ENCODE assay signal across 8 cellular contexts in the genomic region with DNA sequence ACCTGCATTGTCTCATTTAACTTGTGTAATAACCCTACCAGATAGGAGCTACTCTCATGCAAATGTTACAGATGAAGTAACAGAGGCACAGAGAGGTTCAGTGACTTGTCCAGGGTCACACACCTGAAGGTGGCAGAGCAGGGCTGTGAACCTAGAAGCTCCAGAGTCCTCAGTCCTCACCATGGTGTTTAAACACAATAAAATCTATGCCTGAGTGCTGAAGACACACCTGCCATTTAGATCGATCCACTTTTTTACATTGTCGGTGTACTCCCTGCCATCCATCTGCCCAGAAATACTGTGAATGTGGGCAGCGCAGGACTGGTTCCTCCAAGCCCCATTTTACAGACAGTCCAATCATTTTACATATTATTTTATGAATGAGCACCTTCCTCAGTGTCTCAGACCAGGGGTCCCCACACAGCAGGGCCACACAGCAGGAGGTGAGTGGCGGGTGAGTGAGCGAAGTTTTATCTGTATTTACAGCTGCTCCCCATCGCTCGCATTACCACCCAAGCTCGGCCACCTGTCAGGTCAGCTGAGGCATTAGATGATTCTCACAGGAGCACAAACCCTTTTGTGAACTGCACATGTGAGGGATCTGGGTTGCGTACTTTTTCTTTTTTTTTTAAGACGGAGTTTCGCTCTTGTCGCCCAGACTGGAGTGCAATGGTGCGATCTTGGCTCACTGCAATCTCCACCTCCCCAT. TPM values are rescaled to one million over a fixed set of nuclear protein-coding genes. Genes with fewer than 3 reads are reported as not detected.
A peak's percentile ranks its signal among the peaks of the same experiment; 100 is the strongest.
DNase-seq lines count a peak whose midpoint lies in the region; ATAC-seq, FAIRE-seq and TF ChIP-seq lines count a peak whose summit lies in the region.

No MANE protein-coding gene starts in this region.

- H3K27me3 ChIP-seq in keratinocyte (ENCODE audit: control insufficient read depth, extremely low read depth, insufficient read depth, low read length) (no peaks in the 10 kb centered on the region), body of pancreas (no peaks in the 10 kb centered on the region)

- H4K20me1 ChIP-seq in keratinocyte (ENCODE audit: control insufficient read depth, extremely low read depth, insufficient read depth, low read length): no peaks in the 10 kb centered on the region

- no peak for ATAC-seq in activated CD4-positive, alpha-beta T cell treated with anti-CD3 and anti-CD28 coated beads for 36 hours
- ATAC-seq in activated B cell treated with CpG ODN at 0.5 μM for 24 hours (ENCODE audit: low read depth): no peak
- ATAC-seq in stimulated activated memory B cell treated with anti-CD40 and anti-IgM and Interleukin-4, amounts not matched to agents 10 μg/mL and 1 μg/mL and 100 μg/mL, for 72 hours: no peak
- no peak for ATAC-seq in body of pancreas
- no peak for ATAC-seq in HG03097 (IDR thresholded peaks at IDR 0.05; ENCODE audit: low FRiP score, unreplicated experiment)

- no peak for TF ChIP-seq CTCF in activated B cell treated with CpG ODN at 0.5 μM for 24 hours (IDR thresholded peaks at IDR 0.05)
- TF ChIP-seq CTCF in keratinocyte (optimal IDR thresholded peaks at IDR 0.05 in 1 of 3, IDR thresholded peaks at IDR 0.05 in 1 of 3, conservative IDR thresholded peaks at IDR 0.05 in 1 of 3; ENCODE audit: extremely low read depth in 1 of 3, insufficient read depth in 2 of 3, low read length in 3 of 3): peak in 1 of 3 experiments; percentile 0
- TF ChIP-seq CTCF in body of pancreas (IDR thresholded peaks at IDR 0.05): no peak

- no peak for FAIRE-seq in keratinocyte (lab: Jason Lieb, UNC)

- H3K9me3 ChIP-seq in keratinocyte (ENCODE audit: control insufficient read depth, low read depth, low read length): no peaks in the 10 kb centered on the region
- H3K9me3 ChIP-seq in body of pancreas: no peaks in the 10 kb centered on the region

- H3K27me3 Mint-ChIP-seq in activated CD4-positive, alpha-beta T cell treated with anti-CD3 and anti-CD28 coated beads for 36 hours: no peaks in the 10 kb centered on the region
- no peaks in the 10 kb centered on the region for H3K27me3 Mint-ChIP-seq in activated B cell treated with CpG ODN at 0.5 μM for 24 hours
- no peaks in the 10 kb centered on the region for H3K27me3 Mint-ChIP-seq in stimulated activated memory B cell treated with anti-CD40 and anti-IgM and Interleukin-4, amounts not matched to agents 10 μg/mL and 1 μg/mL and 100 μg/mL, for 72 hours

- H3K4me3 ChIP-seq in keratinocyte (ENCODE audit: control insufficient read depth in 2 of 3, extremely low read depth in 1 of 3, insufficient read depth in 2 of 3, low read depth in 1 of 3, low read length in 3 of 3) (peak overlapping the region in 1 of 3 experiments; percentile 49), body of pancreas (no peak overlapping the region)

- H3K27ac ChIP-seq in keratinocyte (ENCODE audit: control insufficient read depth, insufficient read depth, low read length) (peak overlapping the region; percentile 90), body of pancreas (peak overlapping the region in 2 of 4 donors; percentile 49 to 55)

- H3K4me1 Mint-ChIP-seq in activated CD4-positive, alpha-beta T cell treated with anti-CD3 and anti-CD28 coated beads for 36 hours: peaks cover 87% of the 10 kb centered on the region
- H3K4me1 Mint-ChIP-seq in activated B cell treated with CpG ODN at 0.5 μM for 24 hours: peaks cover 96% of the 10 kb centered on the region
- peaks cover 92% of the 10 kb centered on the region for H3K4me1 Mint-ChIP-seq in stimulated activated memory B cell treated with anti-CD40 and anti-IgM and Interleukin-4, amounts not matched to agents 10 μg/mL and 1 μg/mL and 100 μg/mL, for 72 hours

- peak overlapping the region; percentile 90 for H3K4me3 Mint-ChIP-seq in activated CD4-positive, alpha-beta T cell treated with anti-CD3 and anti-CD28 coated beads for 36 hours
- H3K4me3 Mint-ChIP-seq in activated B cell treated with CpG ODN at 0.5 μM for 24 hours: peak overlapping the region; percentile 88
- H3K4me3 Mint-ChIP-seq in stimulated activated memory B cell treated with anti-CD40 and anti-IgM and Interleukin-4, amounts not matched to agents 10 μg/mL and 1 μg/mL and 100 μg/mL, for 72 hours: peak overlapping the region; percentile 14

- peak; percentile 28 for DNase-seq in activated CD4-positive, alpha-beta T cell treated with anti-CD3 and anti-CD28 coated beads for 36 hours
- DNase-seq in activated CD4-positive, alpha-beta T cell treated with anti-CD3 and anti-CD28 coated beads, Interleukin-2, amount 50 U/mL, for 4 hours: no peak
- no peak for DNase-seq in activated B cell treated with CpG ODN at 0.5 μM for 24 hours
- DNase-seq in keratinocyte (ENCODE audit: low read depth, low spot score): no peak
- no peak for DNase-seq in body of pancreas
- no peak for DNase-seq in hippocampal formation (lab: John Stamatoyannopoulos, UW)

- WGBS in body of pancreas, 2 donors: 82 to 91% methylated on average over 13 of the region's 13 CpGs

- POLR2A ChIA-PET in activated CD4-positive, alpha-beta T cell treated with anti-CD3 and anti-CD28 coated beads for 36 hours (lab: Charles Lee): interaction anchor here (0.5 to 6.1 kb wide), 7 partner anchors 33 to 223 kb away, joined by 3 to 111 read pairs (median 13); partner anchors contain the start of gene KDM8
- POLR2A ChIA-PET in activated B cell treated with CpG ODN at 0.5 μM for 24 hours (lab: Charles Lee): interaction anchor here (0.6 to 6.0 kb wide), 20 partner anchors 10 to 131 kb away, joined by 3 to 90 read pairs (median 5); partner anchors contain the start of gene KDM8

- H3K79me2 ChIP-seq in keratinocyte (ENCODE audit: control insufficient read depth, insufficient read depth, low read length): peaks cover 67% of the 10 kb centered on the region

- H3K27ac Mint-ChIP-seq in activated CD4-positive, alpha-beta T cell treated with anti-CD3 and anti-CD28 coated beads for 36 hours: peak overlapping the region; percentile 97
- peak overlapping the region; percentile 90 for H3K27ac Mint-ChIP-seq in activated B cell treated with CpG ODN at 0.5 μM for 24 hours
- peak overlapping the region; percentile 86 for H3K27ac Mint-ChIP-seq in stimulated activated memory B cell treated with anti-CD40 and anti-IgM and Interleukin-4, amounts not matched to agents 10 μg/mL and 1 μg/mL and 100 μg/mL, for 72 hours

- no peak for TF ChIP-seq POLR2A in body of pancreas (IDR thresholded peaks at IDR 0.05)

- peaks cover 74% of the 10 kb centered on the region for H3K36me3 Mint-ChIP-seq in activated CD4-positive, alpha-beta T cell treated with anti-CD3 and anti-CD28 coated beads for 36 hours (ENCODE audit: low read depth)
- H3K36me3 Mint-ChIP-seq in activated B cell treated with CpG ODN at 0.5 μM for 24 hours (ENCODE audit: low read depth): peaks cover 71% of the 10 kb centered on the region
- peaks cover 43% of the 10 kb centered on the region for H3K36me3 Mint-ChIP-seq in stimulated activated memory B cell treated with anti-CD40 and anti-IgM and Interleukin-4, amounts not matched to agents 10 μg/mL and 1 μg/mL and 100 μg/mL, for 72 hours

- H2AFZ ChIP-seq in keratinocyte (ENCODE audit: control insufficient read depth, low read length): no peak overlapping the region

- CTCF ChIA-PET in activated CD4-positive, alpha-beta T cell treated with anti-CD3 and anti-CD28 coated beads for 36 hours (lab: Charles Lee): interaction anchor here (0.5 to 5.6 kb wide), 11 partner anchors 19 to 390 kb away, joined by 3 to 80 read pairs (median 4); no protein-coding TSS in a partner anchor
- CTCF ChIA-PET in activated B cell treated with CpG ODN at 0.5 μM for 24 hours (lab: Charles Lee): interaction anchor here (0.8 to 5.0 kb wide), 6 partner anchors 48 to 140 kb away, joined by 3 to 76 read pairs (median 4); no protein-coding TSS in a partner anchor

- peak overlapping the region; percentile 69 for H3K9ac ChIP-seq in keratinocyte (ENCODE audit: control insufficient read depth, extremely low read depth, insufficient read depth, low read length)

- H3K4me1 ChIP-seq in keratinocyte (ENCODE audit: control insufficient read depth, extremely low read depth, insufficient read depth, low read length) (peaks cover 87% of the 10 kb centered on the region), body of pancreas (peaks cover 63% of the 10 kb centered on the region)

- H3K9me3 Mint-ChIP-seq in activated CD4-positive, alpha-beta T cell treated with anti-CD3 and anti-CD28 coated beads for 36 hours (ENCODE audit: low read depth): no peaks in the 10 kb centered on the region
- H3K9me3 Mint-ChIP-seq in activated B cell treated with CpG ODN at 0.5 μM for 24 hours: no peaks in the 10 kb centered on the region
- H3K9me3 Mint-ChIP-seq in stimulated activated memory B cell treated with anti-CD40 and anti-IgM and Interleukin-4, amounts not matched to agents 10 μg/mL and 1 μg/mL and 100 μg/mL, for 72 hours: no peaks in the 10 kb centered on the region

- dilution Hi-C loops in keratinocyte (cut with MboI; ENCODE audit: extremely low pct_ligation_motif_present, low sequenced_read_pairs): no loop called here

- intact Hi-C loops in activated CD4-positive, alpha-beta T cell treated with anti-CD3 and anti-CD28 coated beads for 36 hours (cut with DNase I, micrococcal nuclease): loop anchor here (2.0 to 5.0 kb wide), 4 partner anchors 83 to 143 kb away; partner anchors contain the start of gene IL21R (in 1 of the 2)
- intact Hi-C loops in activated B cell treated with CpG ODN at 0.5 μM for 24 hours (cut with micrococcal nuclease): loop anchor here (2.0 to 10.0 kb wide), 6 partner anchors 13 to 235 kb away; partner anchors contain the start of genes IL21R and KATNIP
- intact Hi-C loops in body of pancreas (cut with DNase I): loop anchor here (10.0 kb wide), 1 partner anchor 85 kb away; no protein-coding TSS in a partner anchor

- H3K36me3 ChIP-seq in keratinocyte (ENCODE audit: control insufficient read depth in 2 of 2, extremely low read depth in 1 of 2, insufficient read depth in 2 of 2, low read length in 2 of 2) (peaks cover 0 to 21% of the 10 kb centered on the region in 2 experiments), body of pancreas (replicated peaks in 1 of 2; ENCODE audit: insufficient read depth in 1 of 2, low read depth in 2 of 2) (no peaks in the 10 kb centered on the region)

- H3K4me2 ChIP-seq in keratinocyte (ENCODE audit: control insufficient read depth, extremely low read depth, insufficient read depth, low read depth, low read length): peak overlapping the region; percentile 96

- H3K9me1 ChIP-seq in keratinocyte (ENCODE audit: control insufficient read depth, extremely low read depth, insufficient read depth, low read length): peaks cover 6% of the 10 kb centered on the region

RNA-seq across cellular contexts. Expression of gene IL4R, which starts 5.6 kb away (rescaled TPM):
- total RNA-seq in activated CD4-positive, alpha-beta T cell treated with anti-CD3 and anti-CD28 coated beads for 36 hours: 100 to 1,000 TPM; 185 to 229 TPM
- total RNA-seq in activated B cell treated with CpG ODN at 0.5 μM for 24 hours: 176 and 202 TPM in 2 replicates
- 60.5 to 79.1 TPM (median 77.8 TPM) in 3 replicates for polyA plus RNA-seq in keratinocyte
- 27.2 TPM for polyA plus RNA-seq in keratinocyte (2011; ENCODE audit: low read depth)
- 31.6 and 39.6 TPM in 2 replicates for polyA plus RNA-seq in keratinocyte (2011; cell fraction: cytosol; rRNA removed)
- polyA plus RNA-seq in keratinocyte (2011; cell fraction: nucleus; rRNA removed): 153 and 169 TPM in 2 replicates
- polyA plus RNA-seq in keratinocyte (2012; ENCODE audit: low replicate concordance): 48.6 and 66.4 TPM in 2 replicates
- polyA minus RNA-seq in keratinocyte: 90.9 to 242 TPM (median 99.7 TPM) in 3 replicates
- polyA minus RNA-seq in keratinocyte (2011; cell fraction: cytosol; rRNA and poly(A)+ RNA removed): 54.3 TPM
- polyA minus RNA-seq in keratinocyte (2011; cell fraction: nucleus; rRNA and poly(A)+ RNA removed): 107 and 118 TPM in 2 replicates
- total RNA-seq in body of pancreas: 100 to 1,000 TPM in 1 of 2 donors, 10 to 100 TPM in 1; 29.7 to 236 TPM

RNA-seq across cellular contexts. Expression of gene NSMCE1, which starts 50.8 kb away (rescaled TPM):
- 100 to 1,000 TPM; 110 to 127 TPM for total RNA-seq in activated CD4-positive, alpha-beta T cell treated with anti-CD3 and anti-CD28 coated beads for 36 hours
- total RNA-seq in activated B cell treated with CpG ODN at 0.5 μM for 24 hours: 61.0 and 68.3 TPM in 2 replicates
- 54.7 to 59.8 TPM (median 55.9 TPM) in 3 replicates for polyA plus RNA-seq in keratinocyte
- 118 TPM for polyA plus RNA-seq in keratinocyte (2011; ENCODE audit: low read depth)
- 38.0 and 44.0 TPM in 2 replicates for polyA plus RNA-seq in keratinocyte (2011; cell fraction: cytosol; rRNA removed)
- 22.4 and 22.7 TPM in 2 replicates for polyA plus RNA-seq in keratinocyte (2011; cell fraction: nucleus; rRNA removed)
- 80.7 and 111 TPM in 2 replicates for polyA plus RNA-seq in keratinocyte (2012; ENCODE audit: low replicate concordance)
- polyA minus RNA-seq in keratinocyte: 45.9 to 271 TPM (median 55.7 TPM) in 3 replicates
- polyA minus RNA-seq in keratinocyte (2011; cell fraction: cytosol; rRNA and poly(A)+ RNA removed): 30.9 TPM
- 15.0 and 16.2 TPM in 2 replicates for polyA minus RNA-seq in keratinocyte (2011; cell fraction: nucleus; rRNA and poly(A)+ RNA removed)
- total RNA-seq in body of pancreas: 10 to 100 TPM; 20.1 to 29.1 TPM

Comparison
In these comparisons a context has a peak if more than half of its experiments do, and no peak if none do; other contexts are left out.
1. H3K4me3 Mint-ChIP-seq: peak in every context shown above with its lines; median percentile 90 in activated CD4-positive, alpha-beta T cell treated with anti-CD3 and anti-CD28 coated beads for 36 hours; 88 in activated B cell treated with CpG ODN at 0.5 μM for 24 hours; 14 in stimulated activated memory B cell treated with anti-CD40 and anti-IgM and Interleukin-4, amounts not matched to agents 10 μg/mL and 1 μg/mL and 100 μg/mL, for 72 hours.